ENCODE assay signal across 8 cellular contexts in genomic region chr9:15485836-15486678, GRCh38. TPM values are rescaled to one million over a fixed set of nuclear protein-coding genes. Genes with fewer than 3 reads are reported as not detected.
DNase-seq lines count a peak whose midpoint lies in the region; ATAC-seq, FAIRE-seq and TF ChIP-seq lines count a peak whose summit lies in the region.

No MANE protein-coding gene starts in this region.

- H3K27ac Mint-ChIP-seq in activated naive CD8-positive, alpha-beta T cell = peak overlapping the region; percentile 42

- no peak for TF ChIP-seq POLR2A in H54 (IDR thresholded peaks at IDR 0.05; ENCODE audit: low read depth, low read length)

- CTCF ChIA-PET in HEK293 (lab: Yijun Ruan, JAX) = interaction anchor here (0.6 kb wide), 1 partner anchor 144 kb away, joined by 3 read pairs; no protein-coding TSS in a partner anchor

- H3K4me1 ChIP-seq in BE2C = no peaks in the 10 kb centered on the region
- no peaks in the 10 kb centered on the region for H3K4me1 ChIP-seq in HEK293 (ENCODE audit: control insufficient read depth, insufficient read depth, low read length)

- no peak for ATAC-seq in omental fat pad (ENCODE audit: low FRiP score)

- H3K27me3 Mint-ChIP-seq in activated naive CD8-positive, alpha-beta T cell = no peaks in the 10 kb centered on the region

- FAIRE-seq in H54 (lab: Jason Lieb, UNC) = no peak

- no peaks in the 10 kb centered on the region for H3K27me3 ChIP-seq in BE2C

- no peak overlapping the region for H3K27ac ChIP-seq in HEK293 (ENCODE audit: extremely low read depth, low read depth, low read length)

- H3K4me1 Mint-ChIP-seq in activated naive CD8-positive, alpha-beta T cell (ENCODE audit: low read depth) = peaks cover 43% of the 10 kb centered on the region

- H3K9me3 Mint-ChIP-seq in activated naive CD8-positive, alpha-beta T cell (ENCODE audit: low read depth) = no peaks in the 10 kb centered on the region

- H3K36me3 Mint-ChIP-seq in activated naive CD8-positive, alpha-beta T cell = peaks cover 13% of the 10 kb centered on the region

- no peak overlapping the region for H3K4me3 Mint-ChIP-seq in activated naive CD8-positive, alpha-beta T cell

- DNase-seq in BE2C (no peak), kidney glomerular epithelial cell (lab: John Stamatoyannopoulos, UW) (peak; percentile 30), H54 (ENCODE audit: insufficient read length, low spot score) (no peak), cortex of kidney (lab: John Stamatoyannopoulos, UW) (no peak), islet precursor cell (no peak), omental fat pad (ENCODE audit: low spot score) (no peak)

- no peak overlapping the region for H3K4me3 ChIP-seq in BE2C (ENCODE audit: low read depth, low read length)
- no peak overlapping the region for H3K4me3 ChIP-seq in HEK293 (ENCODE audit: low read depth, low read length)

- H3K9me3 ChIP-seq in BE2C (no peaks in the 10 kb centered on the region), HEK293 (ENCODE audit: control insufficient read depth, insufficient read depth, low read depth, low read length) (no peaks in the 10 kb centered on the region)

- POLR2A ChIA-PET in HEK293 (lab: Yijun Ruan, JAX) = no interaction called here

- TF ChIP-seq CTCF in BE2C (IDR thresholded peaks at IDR 0.05; ENCODE audit: low read depth, low read length) (peak; percentile 54), HEK293 (tag by site-specific recombination; IDR thresholded peaks at IDR 0.05) (no peak), omental fat pad (IDR thresholded peaks at IDR 0.05) (no peak)

- peaks cover 58% of the 10 kb centered on the region for H3K36me3 ChIP-seq in BE2C
- H3K36me3 ChIP-seq in HEK293 (ENCODE audit: control insufficient read depth in 2 of 2, insufficient read depth in 1 of 2, low read length in 2 of 2) = peaks cover 43 to 71% of the 10 kb centered on the region in 2 experiments

TF ChIP-seq in HEK293, 187 proteins besides CTCF, POLR2A, EP300 and RAD21:
- no peak for TF ChIP-seq ZNF223 (tag by site-specific recombination; IDR thresholded peaks at IDR 0.05)
- peak; percentile 10; the same call in 1 of the 2 replicates for TF ChIP-seq ZNF654 (tag by site-specific recombination; IDR thresholded peaks at IDR 0.05; ENCODE audit: low read depth)

RNA-seq across cellular contexts. Expression of gene PSIP1, which starts 24.7 kb away (rescaled TPM):
- 43.8 TPM for polyA plus RNA-seq in BE2C (2012; ENCODE audit: insufficient read depth, insufficient read length, low read depth)
- total RNA-seq in omental fat pad = 10 to 100 TPM; 18.4 to 59.3 (median 22.6) TPM
